27 cellular contexts compared by ENCODE assay signal in genomic region chr3:124126446-124127017, GRCh38.
DNase-seq lines count a peak whose midpoint lies in the region; ATAC-seq and TF ChIP-seq lines count a peak whose summit lies in the region.
"Had no signal": no experiment of that assay in that cellular context is flagged by ENCODE, and none has a peak within 500 bp of the region (broad histone marks: within the 10 kb centered on the region; RNA-seq: fewer than 3 reads in every experiment).

No MANE protein-coding gene starts in this region.

- no peaks in the 10 kb centered on the region for H3K27me3 ChIP-seq in lower lobe of right lung (ENCODE audit: low read depth)
- H3K27me3 ChIP-seq: adrenal gland, Peyer's patch, suprapubic skin, upper lobe of left lung had no signal

- intact Hi-C loops in lower lobe of right lung (cut with DNase I): no loop called here

- no peak for ATAC-seq in lower lobe of right lung
- ATAC-seq in HG03342 (IDR thresholded peaks at IDR 0.05; ENCODE audit: unreplicated experiment): no peak
- ATAC-seq: activated CD8-positive, alpha-beta T cell treated with anti-CD3 and anti-CD28 coated beads, Interleukin-2, amount 10 ng/mL, durations not matched to agents 7 days and 5 days; activated T-helper 17 cell treated with anti-CD3 and anti-CD28 coated beads, Interleukin-2, amount 50 U/mL, for 72 hours; foreskin keratinocyte; GM12878 had no signal

- DNase-seq in NCI-H1092 treated with DMSO at 0.1 percent for 48 hours (lab: John Stamatoyannopoulos, UW) (peak; percentile 91), NCI-H2171 (lab: John Stamatoyannopoulos, UW) (peak; percentile 88), NCI-H748 (lab: John Stamatoyannopoulos, UW; ENCODE audit: unreplicated experiment) (peak; percentile 72), fibroblast of peridontal ligament (ENCODE audit: extremely low read depth) (peak; percentile 16), lower lobe of right lung (no peak)
- DNase-seq in stimulated activated CD4-positive, alpha-beta T cell treated with anti-CD3 and anti-CD28 coated beads, Interleukin-4, amount 100 ng/mL, for 4 hours: no peak
- DNase-seq: activated CD4-positive, alpha-beta T cell treated with anti-CD3 and anti-CD28 coated beads for 4 hours; activated CD8-positive, alpha-beta T cell treated with anti-CD3 and anti-CD28 coated beads, Interleukin-2, amount 10 ng/mL, durations not matched to agents 7 days and 5 days; activated naive CD4-positive, alpha-beta T cell treated with anti-CD3 and anti-CD28 coated beads, Interleukin-2, amount 10 ng/mL, durations not matched to agents 7 days and 5 days; adrenal gland; foreskin keratinocyte; kidney; MG63; NCI-H146; NCI-H510A treated with DMSO at 0.1 percent for 48 hours; Peyer's patch; SHP77; stimulated activated naive CD4-positive, alpha-beta T cell; T1000; upper lobe of left lung had no signal

- H3K36me3 ChIP-seq in lower lobe of right lung: no peaks in the 10 kb centered on the region
- H3K36me3 ChIP-seq: adrenal gland, MG63, Peyer's patch, suprapubic skin, upper lobe of left lung had no signal

- H3K9me3 ChIP-seq in lower lobe of right lung: no peaks in the 10 kb centered on the region
- H3K9me3 ChIP-seq: adrenal gland, MG63, Peyer's patch, suprapubic skin, upper lobe of left lung had no signal

- H3K4me3 ChIP-seq in lower lobe of right lung: no peak overlapping the region
- H3K4me3 ChIP-seq: adrenal gland, GM12878, MG63, Peyer's patch, skin epidermis, suprapubic skin, upper lobe of left lung had no signal

- TF ChIP-seq CTCF in lower lobe of right lung (IDR thresholded peaks at IDR 0.05): no peak

- no peaks in the 10 kb centered on the region for H3K4me1 ChIP-seq in lower lobe of right lung
- H3K4me1 ChIP-seq: adrenal gland, foreskin keratinocyte, Peyer's patch had no signal

- no peak overlapping the region for H3K27ac ChIP-seq in lower lobe of right lung
- H3K27ac ChIP-seq: adrenal gland, foreskin keratinocyte, KMS-11, Peyer's patch, skin epidermis, suprapubic skin, upper lobe of left lung, VCaP had no signal

Comparison
In these comparisons a context has a peak if more than half of its experiments do, and no peak if none do; other contexts are left out.
1. DNase-seq: peak in NCI-H1092 treated with DMSO at 0.1 percent for 48 hours (single experiment), NCI-H2171 (single experiment), NCI-H748 (single experiment) and fibroblast of peridontal ligament (single experiment); none in lower lobe of right lung (single experiment) and stimulated activated CD4-positive, alpha-beta T cell treated with anti-CD3 and anti-CD28 coated beads, Interleukin-4, amount 100 ng/mL, for 4 hours (0 of 2).